Comparison of ENCODE assay signal across 8 cellular contexts in the genomic region with DNA sequence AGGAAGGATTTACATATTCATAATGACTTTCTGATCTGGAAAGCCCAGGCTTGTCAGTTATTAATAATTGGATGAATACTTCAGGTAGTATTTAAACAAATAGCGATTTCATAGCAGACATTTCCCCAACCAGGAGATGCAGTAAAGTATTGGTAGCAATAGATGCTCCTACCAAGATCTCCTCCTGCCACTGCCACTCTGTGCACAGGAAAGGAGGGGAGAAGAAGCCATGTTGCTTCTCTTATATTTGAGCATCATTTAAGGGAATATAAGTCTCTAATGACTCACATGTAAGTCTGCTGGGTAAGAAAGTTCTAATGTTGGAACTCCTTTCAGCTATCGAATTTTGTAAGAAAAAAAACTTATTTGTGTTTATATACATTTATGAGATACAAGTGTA. TPM values are rescaled to one million over a fixed set of nuclear protein-coding genes. Genes with fewer than 3 reads are reported as not detected.
DNase-seq lines count a peak whose midpoint lies in the region; ATAC-seq, FAIRE-seq and TF ChIP-seq lines count a peak whose summit lies in the region.

No MANE protein-coding gene starts in this region.

- intact Hi-C loops in PC-3 (cut with micrococcal nuclease): loop anchor here (1.0 kb wide), 1 partner anchor 9 kb away; no protein-coding TSS in a partner anchor
- intact Hi-C loops in endothelial cell of umbilical vein (cut with micrococcal nuclease): loop anchor here (1.0 kb wide), 1 partner anchor 9 kb away; no protein-coding TSS in a partner anchor
- intact Hi-C loops in sigmoid colon (cut with DNase I): loop anchor here (10.0 kb wide), 1 partner anchor 1044 kb away; no protein-coding TSS in a partner anchor

- H3K9ac ChIP-seq in PC-3 (ENCODE audit: low read length) (peak overlapping the region; percentile 6; the same call in 1 of the 2 replicates), endothelial cell of umbilical vein (replicated peaks; ENCODE audit: extremely low read depth, insufficient read depth, low read length) (peak overlapping the region; percentile 99)

- H3F3A ChIP-seq in PC-3 (ENCODE audit: low read length, unreplicated experiment): no peaks in the 10 kb centered on the region

- H3K79me2 ChIP-seq in PC-3 (ENCODE audit: low read length): no peaks in the 10 kb centered on the region
- H3K79me2 ChIP-seq in endothelial cell of umbilical vein (ENCODE audit: control insufficient read depth, insufficient read depth, low read length): peaks cover 44% of the 10 kb centered on the region

- TF ChIP-seq POLR2A in endothelial cell of umbilical vein (IDR thresholded peaks at IDR 0.05; ENCODE audit: low read depth, low read length): no peak
- no peak for TF ChIP-seq POLR2A in sigmoid colon (IDR thresholded peaks at IDR 0.05)

- 0 out of 2 replicates have a peak, but pooled peaks cover 3% of the 10 kb centered on the region for H3K4me1 ChIP-seq in PC-3 (ENCODE audit: insufficient read depth, low read length)
- H3K4me1 ChIP-seq in endothelial cell of umbilical vein (ENCODE audit: control insufficient read depth, extremely low read depth, insufficient read depth, low read length): peaks cover 32% of the 10 kb centered on the region
- peaks cover 0 to 11% (median 6%) of the 10 kb centered on the region in 4 donors for H3K4me1 ChIP-seq in sigmoid colon
- no peaks in the 10 kb centered on the region for H3K4me1 ChIP-seq in HAP-1

- H3K36me3 ChIP-seq in PC-3 (ENCODE audit: low read depth, low read length): no peaks in the 10 kb centered on the region
- H3K36me3 ChIP-seq in endothelial cell of umbilical vein (ENCODE audit: control insufficient read depth in 2 of 2, extremely low read depth in 1 of 2, insufficient read depth in 2 of 2, low read length in 2 of 2): no peaks in the 10 kb centered on the region
- H3K36me3 ChIP-seq in sigmoid colon: no peaks in the 10 kb centered on the region
- H3K36me3 ChIP-seq in HAP-1 (replicated peaks): no peaks in the 10 kb centered on the region

- H2AFZ ChIP-seq in PC-3 (ENCODE audit: low read length): peak overlapping the region; percentile 54; the same call in 1 of the 2 replicates
- H2AFZ ChIP-seq in endothelial cell of umbilical vein (ENCODE audit: low read depth, low read length): peak overlapping the region; percentile 78

- FAIRE-seq in endothelial cell of umbilical vein (lab: Jason Lieb, UNC): no peak

- in situ Hi-C loops in HAP-1 (cut with MboI; ENCODE audit: low sequenced_read_pairs): no loop called here

- POLR2A ChIA-PET in PC-3 (lab: Charles Lee; ENCODE audit: unreplicated experiment) (no interaction called here), endothelial cell of umbilical vein (lab: Charles Lee) (interaction anchor here (1.8 kb wide), 1 partner anchor 9 kb away, joined by 12 read pairs; no protein-coding TSS in a partner anchor)

- H3K9me3 ChIP-seq in PC-3 (ENCODE audit: low read length): no peaks in the 10 kb centered on the region
- no peaks in the 10 kb centered on the region for H3K9me3 ChIP-seq in endothelial cell of umbilical vein (replicated peaks; ENCODE audit: control insufficient read depth, insufficient read depth, low read length)
- no peaks in the 10 kb centered on the region for H3K9me3 ChIP-seq in sigmoid colon
- no peaks in the 10 kb centered on the region for H3K9me3 ChIP-seq in HAP-1

- peak; percentile 30 for ATAC-seq in PC-3
- no peak for ATAC-seq in GM18868 (IDR thresholded peaks at IDR 0.05; ENCODE audit: unreplicated experiment)
- no peak for ATAC-seq in HG03108 (IDR thresholded peaks at IDR 0.05; ENCODE audit: unreplicated experiment)

- H4K20me1 ChIP-seq in PC-3 (ENCODE audit: low read length) (no peaks in the 10 kb centered on the region), endothelial cell of umbilical vein (replicated peaks; ENCODE audit: control insufficient read depth, extremely low read depth, insufficient read depth, low read length) (no peaks in the 10 kb centered on the region)

- dilution Hi-C loops in endothelial cell of umbilical vein (cut with MboI; ENCODE audit: extremely low pct_ligation_motif_present, low sequenced_read_pairs): no loop called here

- H3K4me3 ChIP-seq in PC-3 (ENCODE audit: low read length) (peak overlapping the region; percentile 24), endothelial cell of umbilical vein (replicated peaks in 1 of 3; ENCODE audit: insufficient read depth in 1 of 3, low read depth in 1 of 3, low read length in 3 of 3) (peak overlapping the region in 2 of 3 experiments; percentile 56 to 99), sigmoid colon (peak overlapping the region; percentile 38 to 57 (median 46)), HAP-1 (no peak overlapping the region)

- no TSS peak for BruUV-seq in PC-3 (replicated peaks; lab: Mats Ljungman, UMichigan)
- BruUV-seq in endothelial cell of umbilical vein (replicated peaks; lab: Mats Ljungman, UMichigan): no TSS peak

- no peaks in the 10 kb centered on the region for H3K9me1 ChIP-seq in endothelial cell of umbilical vein (replicated peaks; ENCODE audit: control insufficient read depth, extremely low read depth, insufficient read depth, low read length)

- 58 to 62% methylated on average over 2 of the region's 2 CpGs for WGBS in sigmoid colon, 2 donors

- no peaks in the 10 kb centered on the region for H3K9me2 ChIP-seq in PC-3 (replicated peaks; ENCODE audit: low read length)

- H3K27me3 ChIP-seq in PC-3 (ENCODE audit: low read length) (peaks cover 11% of the 10 kb centered on the region), endothelial cell of umbilical vein (ENCODE audit: control insufficient read depth in 2 of 2, insufficient read depth in 2 of 2, low read length in 2 of 2) (no peaks in the 10 kb centered on the region), sigmoid colon (no peaks in the 10 kb centered on the region), HAP-1 (ENCODE audit: low read depth) (no peaks in the 10 kb centered on the region)

- no peak for TF ChIP-seq CTCF in PC-3 (conservative IDR thresholded peaks at IDR 0.05; ENCODE audit: low read depth, low read length)
- TF ChIP-seq CTCF in endothelial cell of umbilical vein (IDR thresholded peaks at IDR 0.05; ENCODE audit: extremely low read depth in 1 of 2, insufficient read depth in 1 of 2, low read depth in 1 of 2, low read length in 2 of 2): no peak
- no peak for TF ChIP-seq CTCF in sigmoid colon (IDR thresholded peaks at IDR 0.05)

- peak overlapping the region; percentile 38 for H3K4me2 ChIP-seq in PC-3 (ENCODE audit: low read length)
- peak overlapping the region; percentile 99 for H3K4me2 ChIP-seq in endothelial cell of umbilical vein (ENCODE audit: insufficient read depth, low read length)

- H3K27ac ChIP-seq in PC-3 (ENCODE audit: low read length): 0 out of 2 replicates have a peak overlapping the region, but pooled peaks have one; percentile 4
- peak overlapping the region; percentile 86 for H3K27ac ChIP-seq in endothelial cell of umbilical vein (ENCODE audit: insufficient read depth, low read depth, low read length)
- peak overlapping the region; percentile 75 to 82 (median 79) for H3K27ac ChIP-seq in sigmoid colon

- CTCF ChIA-PET in PC-3 (lab: Charles Lee): no interaction called here
- CTCF ChIA-PET in endothelial cell of umbilical vein (lab: Charles Lee): interaction anchor here (1.0 to 3.3 kb wide), 6 partner anchors 9 to 884 kb away, joined by 3 to 18 read pairs (median 6); no protein-coding TSS in a partner anchor

- no peak for TF ChIP-seq EP300 in sigmoid colon (IDR thresholded peaks at IDR 0.05)

- DNase-seq in Daoy (ENCODE audit: low read depth) (peak; percentile 5), PC-3 (no peak), endothelial cell of umbilical vein (ENCODE audit: low read depth, low spot score) (no peak), sigmoid colon (no peak), HAP-1 (ENCODE audit: low spot score in 2 of 2) (no peak), OCI-M1 (lab: John Stamatoyannopoulos, UW) (no peak)

TF ChIP-seq in endothelial cell of umbilical vein, 7 proteins besides CTCF, POLR2A, EP300 and RAD21:
- TF ChIP-seq MYC (IDR thresholded peaks at IDR 0.05; ENCODE audit: low read depth, low read length) (no peak), POLR2AphosphoS5 (IDR thresholded peaks at IDR 0.05; ENCODE audit: insufficient read depth, low read depth, low read length) (no peak), JUN (IDR thresholded peaks at IDR 0.05; ENCODE audit: borderline replicate concordance, insufficient read depth, insufficient read length, low read depth) (no peak), EZH2 (IDR thresholded peaks at IDR 0.05; ENCODE audit: borderline replicate concordance, low read depth, low read length, severe bottlenecking) (no peak), FOS (IDR thresholded peaks at IDR 0.05; ENCODE audit: borderline replicate concordance, insufficient read depth, low read length) (no peak), GATA2 (IDR thresholded peaks at IDR 0.05; ENCODE audit: insufficient read depth, insufficient read length, low read depth, low read length) (no peak)
- TF ChIP-seq, protein P1, sequence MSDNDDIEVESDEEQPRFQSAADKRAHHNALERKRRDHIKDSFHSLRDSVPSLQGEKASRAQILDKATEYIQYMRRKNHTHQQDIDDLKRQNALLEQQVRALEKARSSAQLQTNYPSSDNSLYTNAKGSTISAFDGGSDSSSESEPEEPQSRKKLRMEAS (IDR thresholded peaks at IDR 0.05; ENCODE audit: insufficient read depth, insufficient read length): no peak

RNA-seq across cellular contexts. Expression of a gene that starts 0.4 kb away (rescaled TPM):
- 23.7 and 24.5 TPM in 2 replicates for total RNA-seq in Daoy (2014; rRNA removed; shearing (Covaris generic))
- 0.98 and 1.3 TPM in 2 replicates for total RNA-seq in PC-3 (2014; rRNA removed)
- total RNA-seq in endothelial cell of umbilical vein: 174 and 183 TPM in 2 replicates
- polyA plus RNA-seq in endothelial cell of umbilical vein: 43.9 and 52.8 TPM in 2 replicates
- polyA plus RNA-seq in endothelial cell of umbilical vein (2011; cell fraction: cytosol; rRNA removed): 105 TPM in 2 replicates
- 101 and 111 TPM in 2 replicates for polyA plus RNA-seq in endothelial cell of umbilical vein (2011; cell fraction: nucleus; rRNA removed)
- polyA plus RNA-seq in endothelial cell of umbilical vein (2012): 120 and 181 TPM in 2 replicates
- 58.2 and 67.7 TPM in 2 replicates for polyA minus RNA-seq in endothelial cell of umbilical vein
- 20.9 TPM for polyA minus RNA-seq in endothelial cell of umbilical vein (2011; cell fraction: cytosol; rRNA and poly(A)+ RNA removed)
- 69.3 and 79.2 TPM in 2 replicates for polyA minus RNA-seq in endothelial cell of umbilical vein (2011; cell fraction: nucleus; rRNA and poly(A)+ RNA removed)
- total RNA-seq in sigmoid colon: 10 to 100 TPM; 42.5 to 92.6 (median 60.6) TPM
- polyA plus RNA-seq in sigmoid colon: 10 to 100 TPM; 20.1 to 78.4 (median 39.0) TPM

Comparison
In these comparisons a context has a peak if more than half of its experiments do, and no peak if none do; other contexts are left out.
1. H3K27ac ChIP-seq: peak in every context shown above with its lines; median percentile 86 in endothelial cell of umbilical vein; 79 in sigmoid colon; 4 in PC-3.
2. RNA of a gene that starts 0.4 kb away (total RNA-seq): 174 to 183 TPM in endothelial cell of umbilical vein, 42.5 to 92.6 TPM in sigmoid colon and 23.7 to 24.5 TPM in Daoy; 0.98 to 1.3 TPM in PC-3; every median in the first group is over 10 times any median in the second.